Comparison of ENCODE assay signal across 25 cellular contexts in the genomic region with DNA sequence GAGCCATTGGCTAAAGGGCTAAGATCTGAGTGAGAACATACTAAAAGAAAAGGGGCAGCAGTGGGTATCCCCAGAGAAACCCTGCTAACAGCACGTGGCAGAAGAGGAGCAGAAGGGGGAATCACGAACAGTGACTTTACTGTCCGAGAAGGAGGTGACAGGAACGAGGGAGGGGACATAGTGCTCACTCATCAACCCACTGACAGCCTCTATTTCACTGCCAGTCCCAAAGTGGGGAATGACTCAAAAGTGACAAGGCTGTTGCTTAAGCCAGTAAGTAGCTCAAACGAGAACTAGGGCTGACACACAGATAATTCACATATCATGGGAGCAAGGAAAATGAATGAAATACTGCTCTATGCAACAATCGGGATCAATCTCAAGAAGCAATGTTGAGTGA.
"Had no signal": no experiment of that assay in that cellular context is flagged by ENCODE, and none has a peak within 500 bp of the region (broad histone marks: within the 10 kb centered on the region; RNA-seq: fewer than 3 reads in every experiment).

No MANE protein-coding gene starts in this region.

- H3K4me1 ChIP-seq: ascending aorta, spleen, suprapubic skin, tibial artery, upper lobe of right lung had no signal

- H3K36me3 ChIP-seq: cardiac muscle cell had no signal

- H3K9me3 ChIP-seq: ascending aorta, spleen, suprapubic skin, tibial artery, upper lobe of right lung had no signal

- H3K4me3 ChIP-seq: ascending aorta, cardiac muscle cell, spleen, suprapubic skin, tibial artery, upper lobe of right lung had no signal

- H3K27me3 ChIP-seq: ascending aorta, cardiac muscle cell, spleen, suprapubic skin, tibial artery, upper lobe of right lung had no signal

- H3K27ac ChIP-seq: ascending aorta, cardiac muscle cell, spleen, suprapubic skin, tibial artery, upper lobe of right lung had no signal

- ATAC-seq: effector memory CD8-positive, alpha-beta T cell; naive thymus-derived CD4-positive, alpha-beta T cell; T-helper 17 cell; upper lobe of right lung; WTC11 had no signal

- DNase-seq: activated CD4-positive, alpha-beta memory T cell treated with anti-CD3 and anti-CD28 coated beads, Interleukin-2, amount 10 ng/mL, durations not matched to agents 7 days and 5 days; activated CD4-positive, alpha-beta T cell treated with anti-CD3 and anti-CD28 coated beads for 1 hour; activated CD4-positive, alpha-beta T cell treated with anti-CD3 and anti-CD28 coated beads, Interleukin-2, amount 10 ng/mL, durations not matched to agents 7 days and 5 days; activated CD8-positive, alpha-beta memory T cell treated with anti-CD3 and anti-CD28 coated beads, Interleukin-2, amount 50 U/mL, for 48 hours; activated gamma-delta T cell; activated naive CD4-positive, alpha-beta T cell treated with anti-CD3 and anti-CD28 coated beads, Interleukin-2, amount 10 ng/mL, durations not matched to agents 7 days and 5 days; activated naive CD8-positive, alpha-beta T cell treated with anti-CD3 and anti-CD28 coated beads, Interleukin-2, amount 10 ng/mL, durations not matched to agents 7 days and 5 days; activated T-cell treated with anti-CD3 and anti-CD28 coated beads, Interleukin-2, amount 50 U/mL, for 24 hours; cortex of kidney; effector memory CD8-positive, alpha-beta T cell; mammary epithelial cell; midbrain; naive thymus-derived CD4-positive, alpha-beta T cell; retina; spleen; stimulated activated naive CD4-positive, alpha-beta T cell; SW 1271; T-helper 17 cell; T1000; tibial artery; upper lobe of right lung had no signal
